13 cellular contexts compared by ENCODE assay signal in the genomic region with DNA sequence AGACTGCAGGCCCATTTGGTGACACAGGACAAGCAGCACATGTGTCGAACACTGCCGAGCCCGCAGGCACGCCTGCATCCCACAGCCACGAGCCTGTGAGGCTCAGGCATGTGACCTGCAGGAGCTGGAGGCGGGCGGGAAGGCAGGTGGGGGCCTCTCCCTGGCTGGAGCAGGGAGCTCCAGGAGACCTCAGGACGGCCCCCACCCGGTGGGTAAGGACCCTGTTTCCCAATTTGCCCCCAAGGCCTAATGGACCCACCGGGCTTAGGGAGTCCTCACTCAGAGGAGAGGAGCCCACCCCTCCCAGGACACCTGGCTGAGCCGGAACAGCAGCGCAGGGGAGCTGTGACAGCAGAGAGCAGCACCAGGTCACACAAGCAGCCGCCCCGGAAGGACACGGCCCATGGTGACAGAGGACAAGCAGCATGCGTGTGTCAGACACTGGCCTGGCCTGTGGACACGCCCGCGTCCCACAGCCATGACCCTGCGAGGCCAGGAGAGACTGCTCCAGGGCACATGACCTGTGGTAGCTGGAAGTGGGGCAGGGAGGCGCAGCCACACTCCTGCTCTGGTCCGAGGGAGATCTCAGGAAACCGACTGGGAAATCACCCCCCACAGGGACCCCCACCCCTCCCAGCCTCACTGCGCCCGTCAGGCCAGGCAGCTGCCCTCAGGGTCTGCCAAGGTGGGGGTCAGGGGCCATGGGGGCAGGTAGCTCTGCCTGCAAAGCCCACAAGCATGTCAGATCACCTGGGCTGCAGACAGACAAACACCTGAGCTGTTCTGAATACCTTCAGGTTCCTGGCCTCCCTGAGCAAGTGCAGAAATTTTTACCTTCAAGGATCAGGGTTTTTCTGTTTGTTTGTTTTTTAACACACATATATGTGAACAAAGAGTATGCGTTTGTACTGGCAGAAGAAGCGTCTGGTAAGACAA. TPM values are rescaled to one million over a fixed set of nuclear protein-coding genes. Genes with fewer than 3 reads are reported as not detected.
DNase-seq lines count a peak whose midpoint lies in the region; ATAC-seq, FAIRE-seq and TF ChIP-seq lines count a peak whose summit lies in the region.
"Had no signal": no experiment of that assay in that cellular context is flagged by ENCODE, and none has a peak within 500 bp of the region (broad histone marks: within the 10 kb centered on the region; RNA-seq: fewer than 3 reads in every experiment).

No MANE protein-coding gene starts in this region.

- WGBS in IMR-90 (ENCODE audit: extremely low coverage in 2 of 2, insufficient read length in 1 of 2), 2 experiments = 90% methylated on average over 9 of the region's 27 CpGs; no CpG with 5 or more reads in 1 of the 2 experiments

- CTCF ChIA-PET in CD4-positive, alpha-beta T cell (lab: Charles Lee) = no interaction called here
- CTCF ChIA-PET in IMR-90 (lab: Yijun Ruan, JAX) = no interaction called here

- H2AK5ac ChIP-seq in IMR-90 (ENCODE audit: low read depth, low read length) = no peak overlapping the region

- no peak for DNase-seq in CD4-positive, alpha-beta T cell
- DNase-seq in IMR-90 = no peak
- no peak for DNase-seq in astrocyte (ENCODE audit: low read depth)
- DNase-seq in mesothelial cell of epicardium (ENCODE audit: low spot score in 2 of 2, unreplicated experiment in 2 of 2) = no peak
- DNase-seq in activated CD4-positive, CD25-positive, alpha-beta regulatory T cell (lab: John Stamatoyannopoulos, UW) = no peak
- no peak for DNase-seq in GM03348 (ENCODE audit: low spot score)
- no peak for DNase-seq in putamen (ENCODE audit: low spot score)
- DNase-seq: NCI-H1048, NCI-H524 treated with DMSO at 0.1 percent for 48 hours, small intestine had no signal

- no peaks in the 10 kb centered on the region for H3K9me3 Mint-ChIP-seq in CD4-positive, alpha-beta T cell
- no peaks in the 10 kb centered on the region for H3K9me3 Mint-ChIP-seq in astrocyte (ENCODE audit: unreplicated experiment)
- no peaks in the 10 kb centered on the region for H3K9me3 Mint-ChIP-seq in mesothelial cell of epicardium

- H4K5ac ChIP-seq in IMR-90 (ENCODE audit: low read depth, low read length) = no peak overlapping the region

- H3K4me1 ChIP-seq in IMR-90 (ENCODE audit: control insufficient read depth, insufficient read depth, low read length) = peaks cover 3% of the 10 kb centered on the region; the same call in 1 of the 2 replicates
- peaks cover 12% of the 10 kb centered on the region for H3K4me1 ChIP-seq in astrocyte (ENCODE audit: insufficient read depth, low read length)

- no peak for TF ChIP-seq CTCF in CD4-positive, alpha-beta T cell (IDR thresholded peaks at IDR 0.05)
- TF ChIP-seq CTCF in IMR-90 (conservative IDR thresholded peaks at IDR 0.05; ENCODE audit: low read depth, low read length) (no peak), astrocyte (IDR thresholded peaks at IDR 0.05; ENCODE audit: insufficient read depth, low read depth, low read length) (no peak), mesothelial cell of epicardium (IDR thresholded peaks at IDR 0.05; ENCODE audit: unreplicated experiment) (no peak)

- H3K14ac ChIP-seq in IMR-90 (replicated peaks; ENCODE audit: low read depth, low read length) = no peak overlapping the region

- H3K4ac ChIP-seq in IMR-90 (ENCODE audit: low read depth, low read length) = no peak overlapping the region

- in situ Hi-C loops in IMR-90 (cut with MboI; ENCODE audit: low sequenced_read_pairs) = no loop called here

- no peak overlapping the region for H2BK120ac ChIP-seq in IMR-90 (ENCODE audit: low read depth, low read length)

- H3K23ac ChIP-seq in IMR-90 (ENCODE audit: low read depth, low read length) = no peak overlapping the region

- no peak overlapping the region for H4K91ac ChIP-seq in IMR-90 (ENCODE audit: insufficient read depth, low read depth, low read length)

- H3K9me1 ChIP-seq in IMR-90 (ENCODE audit: insufficient read depth, low read length) = peaks cover 7% of the 10 kb centered on the region; the same call in 1 of the 2 replicates

- dilution Hi-C loops in IMR-90 (cut with HindIII; ENCODE audit: low sequenced_read_pairs, unreplicated experiment) = no loop called here

- H3K27me3 ChIP-seq in CD4-positive, alpha-beta T cell (ENCODE audit: control insufficient read depth, insufficient read depth, low read length) = no peaks in the 10 kb centered on the region
- no peaks in the 10 kb centered on the region for H3K27me3 ChIP-seq in IMR-90 (ENCODE audit: control insufficient read depth, insufficient read depth, low read length)
- no peaks in the 10 kb centered on the region for H3K27me3 ChIP-seq in astrocyte (ENCODE audit: insufficient read depth, low read length)

- intact Hi-C loops in CD4-positive, alpha-beta T cell (cut with DNase I, micrococcal nuclease) = loop anchor here (5.0 to 10.0 kb wide), 4 partner anchors 162 to 1375 kb away; a partner anchor contains a TSS
- intact Hi-C loops in IMR-90 (cut with micrococcal nuclease) = loop anchor here (5.0 kb wide), 1 partner anchor 47 kb away; a partner anchor contains a TSS

- no peaks in the 10 kb centered on the region for H3K27me3 Mint-ChIP-seq in CD4-positive, alpha-beta T cell
- H3K27me3 Mint-ChIP-seq in astrocyte (ENCODE audit: low read depth, unreplicated experiment) = no peaks in the 10 kb centered on the region
- H3K27me3 Mint-ChIP-seq in mesothelial cell of epicardium (ENCODE audit: low read depth) = no peaks in the 10 kb centered on the region

- H3K36me3 Mint-ChIP-seq in CD4-positive, alpha-beta T cell (ENCODE audit: low read depth) = peaks cover 33% of the 10 kb centered on the region
- peaks cover 2% of the 10 kb centered on the region for H3K36me3 Mint-ChIP-seq in astrocyte (ENCODE audit: low read depth, unreplicated experiment)
- no peaks in the 10 kb centered on the region for H3K36me3 Mint-ChIP-seq in mesothelial cell of epicardium

- no peak overlapping the region for H3K27ac ChIP-seq in CD4-positive, alpha-beta T cell (ENCODE audit: low read depth, low read length)
- H3K27ac ChIP-seq in IMR-90 (ENCODE audit: insufficient read depth, low read length) (no peak overlapping the region), astrocyte (ENCODE audit: low read depth, low read length) (no peak overlapping the region)
- H3K27ac ChIP-seq: SK-N-MC had no signal

- H3K36me3 ChIP-seq in IMR-90 (ENCODE audit: control insufficient read depth, insufficient read depth, low read length) (peaks cover 32% of the 10 kb centered on the region), astrocyte (ENCODE audit: insufficient read depth, low read length) (peaks cover under 1% of the 10 kb centered on the region)

- no peaks in the 10 kb centered on the region for H3K9me3 ChIP-seq in CD4-positive, alpha-beta T cell (ENCODE audit: control insufficient read depth, low read length)
- H3K9me3 ChIP-seq in IMR-90 (ENCODE audit: control insufficient read depth, insufficient read depth, low read length) = no peaks in the 10 kb centered on the region
- H3K9me3 ChIP-seq in astrocyte (ENCODE audit: insufficient read depth, low read depth, low read length) = no peaks in the 10 kb centered on the region
- H3K9me3 ChIP-seq: mucosa of descending colon had no signal

- H4K8ac ChIP-seq in IMR-90 (ENCODE audit: low read depth in 2 of 2, low read length in 2 of 2) = no peak overlapping the region

- H3K4me3 Mint-ChIP-seq in CD4-positive, alpha-beta T cell = peak overlapping the region; percentile 87
- H3K4me3 Mint-ChIP-seq in astrocyte (ENCODE audit: unreplicated experiment) = peak overlapping the region; percentile 94
- H3K4me3 Mint-ChIP-seq in mesothelial cell of epicardium = peak overlapping the region; percentile 83

- H4K20me1 ChIP-seq in IMR-90 (ENCODE audit: insufficient read depth, low read length) = peaks cover 22% of the 10 kb centered on the region
- H4K20me1 ChIP-seq in astrocyte (ENCODE audit: insufficient read depth, low read length) = peaks cover 38% of the 10 kb centered on the region

- H2BK5ac ChIP-seq in IMR-90 (ENCODE audit: low read depth, low read length, poor library complexity, severe bottlenecking) = no peak overlapping the region

- H3K4me3 ChIP-seq in IMR-90 (ENCODE audit: insufficient read depth, low read depth, low read length) = no peak overlapping the region
- H3K4me3 ChIP-seq in astrocyte (ENCODE audit: insufficient read depth, low read depth, low read length) = no peak overlapping the region
- H3K4me3 ChIP-seq: mucosa of descending colon, SK-N-MC had no signal

- peaks cover 47% of the 10 kb centered on the region for H3K79me2 ChIP-seq in astrocyte (ENCODE audit: insufficient read depth, low read length)

- no peak for TF ChIP-seq RAD21 in IMR-90 (IDR thresholded peaks at IDR 0.05; ENCODE audit: low read length)

- no peak overlapping the region for H2BK15ac ChIP-seq in IMR-90 (ENCODE audit: low read depth, low read length)

- POLR2A ChIA-PET in CD4-positive, alpha-beta T cell (lab: Charles Lee) = interaction anchor here (3.8 kb wide), 1 partner anchor 10 kb away, joined by 163 read pairs; a partner anchor contains a TSS
- POLR2A ChIA-PET in IMR-90 (lab: Charles Lee; ENCODE audit: unreplicated experiment) = no interaction called here

- H2AK9ac ChIP-seq in IMR-90 (replicated peaks; ENCODE audit: low read depth, low read length, poor library complexity) = peak overlapping the region; percentile 42

- peaks cover 24% of the 10 kb centered on the region for H3K4me1 Mint-ChIP-seq in CD4-positive, alpha-beta T cell (ENCODE audit: low read depth)
- H3K4me1 Mint-ChIP-seq in astrocyte (ENCODE audit: low read depth, unreplicated experiment) = peaks cover 9% of the 10 kb centered on the region
- peaks cover 17% of the 10 kb centered on the region for H3K4me1 Mint-ChIP-seq in mesothelial cell of epicardium

- no peak overlapping the region for H3K56ac ChIP-seq in IMR-90 (ENCODE audit: extremely low read depth, insufficient read depth, low read length)

- no peak for ATAC-seq in CD4-positive, alpha-beta T cell (ENCODE audit: poor library complexity)
- ATAC-seq in IMR-90 (ENCODE audit: low read depth) (no peak), HG02840 (IDR thresholded peaks at IDR 0.05; ENCODE audit: low FRiP score, unreplicated experiment) (no peak)
- ATAC-seq: mucosa of descending colon had no signal

- no peak overlapping the region for H3K18ac ChIP-seq in IMR-90 (ENCODE audit: low read depth, low read length)

- no TSS peak for BruUV-seq in IMR-90 (replicated peaks; lab: Mats Ljungman, UMichigan)

- H3K9ac ChIP-seq in IMR-90 (ENCODE audit: low read depth, low read length) = no peak overlapping the region
- no peak overlapping the region for H3K9ac ChIP-seq in astrocyte (ENCODE audit: low read length)

- no peak for FAIRE-seq in astrocyte (lab: Jason Lieb, UNC)
- FAIRE-seq: small intestine had no signal

- peaks cover 12 to 56% of the 10 kb centered on the region in 2 experiments for H3K79me1 ChIP-seq in IMR-90 (ENCODE audit: low read depth in 1 of 2, low read length in 2 of 2)

- H3K4me2 ChIP-seq in IMR-90 (ENCODE audit: low read depth, low read length) = no peak overlapping the region
- H3K4me2 ChIP-seq in astrocyte (ENCODE audit: low read length) = no peak overlapping the region

- H2BK20ac ChIP-seq in IMR-90 (ENCODE audit: low read depth, low read length) = no peak overlapping the region

- H3K27ac Mint-ChIP-seq in CD4-positive, alpha-beta T cell = no peak overlapping the region
- H3K27ac Mint-ChIP-seq in astrocyte (ENCODE audit: unreplicated experiment) = peak overlapping the region; percentile 95
- peak overlapping the region; percentile 47 for H3K27ac Mint-ChIP-seq in mesothelial cell of epicardium

- TF ChIP-seq POLR2A in IMR-90 (IDR thresholded peaks at IDR 0.05; ENCODE audit: low read depth, low read length) = no peak

- H2AFZ ChIP-seq in IMR-90 (replicated peaks; ENCODE audit: low read length, poor library complexity) (no peak overlapping the region), astrocyte (ENCODE audit: low read depth, low read length) (no peak overlapping the region)

RNA-seq across cellular contexts. Expression of a gene that starts 2.4 kb away (rescaled TPM):
- total RNA-seq in CD4-positive, alpha-beta T cell = 10 to 100 TPM; 86.3 to 87.6 TPM
- total RNA-seq in IMR-90 (2012; rRNA removed) (9.1 and 10.6 TPM in 2 replicates), astrocyte (21.8 and 23.3 TPM in 2 replicates), mesothelial cell of epicardium (49.6 to 51.4 TPM (median 50.0 TPM) in 3 replicates)
- polyA plus RNA-seq in IMR-90 (2012; rRNA removed) = 30.8 and 34.0 TPM in 2 replicates
- 24.8 and 37.1 TPM in 2 replicates for polyA plus RNA-seq in IMR-90 (2012; cell fraction: cytosol; rRNA removed)
- 165 and 400 TPM in 2 replicates for polyA plus RNA-seq in IMR-90 (2012; cell fraction: nucleus; rRNA removed; ENCODE audit: low replicate concordance)

RNA-seq across cellular contexts. Expression of a gene that starts 2.8 kb away (rescaled TPM):
- 10 to 100 TPM; 36.4 to 38.1 TPM for total RNA-seq in CD4-positive, alpha-beta T cell
- total RNA-seq in IMR-90 (2012; rRNA removed) (51.1 and 131 TPM in 2 replicates), astrocyte (41.4 and 45.2 TPM in 2 replicates), mesothelial cell of epicardium (62.9 to 65.3 TPM (median 63.6 TPM) in 3 replicates)
- 62.6 and 75.9 TPM in 2 replicates for polyA plus RNA-seq in IMR-90 (2012; rRNA removed)
- polyA plus RNA-seq in IMR-90 (2012; cell fraction: cytosol; rRNA removed) = 64.6 and 131 TPM in 2 replicates
- 50.7 and 143 TPM in 2 replicates for polyA plus RNA-seq in IMR-90 (2012; cell fraction: nucleus; rRNA removed; ENCODE audit: low replicate concordance)

RNA-seq across cellular contexts. Expression of a gene that starts 7.1 kb away (rescaled TPM):
- 10 to 100 TPM; 25.5 to 26.9 TPM for total RNA-seq in CD4-positive, alpha-beta T cell
- total RNA-seq in IMR-90 (2012; rRNA removed) (68.5 and 73.3 TPM in 2 replicates), astrocyte (74.0 and 80.2 TPM in 2 replicates), mesothelial cell of epicardium (62.2 to 65.3 TPM (median 63.9 TPM) in 3 replicates)
- polyA plus RNA-seq in IMR-90 (2012; rRNA removed) = 80.4 and 87.2 TPM in 2 replicates
- 85.4 and 140 TPM in 2 replicates for polyA plus RNA-seq in IMR-90 (2012; cell fraction: cytosol; rRNA removed)
- 69.2 and 93.1 TPM in 2 replicates for polyA plus RNA-seq in IMR-90 (2012; cell fraction: nucleus; rRNA removed; ENCODE audit: low replicate concordance)

RNA-seq across cellular contexts. Expression of a gene that starts 7.4 kb away (rescaled TPM):
- total RNA-seq in CD4-positive, alpha-beta T cell = 10 to 100 TPM; 28.6 to 30.8 TPM
- total RNA-seq in IMR-90 (2012; rRNA removed) (1.3 and 1.4 TPM in 2 replicates), astrocyte (21.4 and 23.3 TPM in 2 replicates), mesothelial cell of epicardium (32.3 to 41.5 TPM (median 35.2 TPM) in 3 replicates)
- 9.6 and 11.1 TPM in 2 replicates for polyA plus RNA-seq in IMR-90 (2012; rRNA removed)
- 2.9 and 4.0 TPM in 2 replicates for polyA plus RNA-seq in IMR-90 (2012; cell fraction: cytosol; rRNA removed)
- polyA plus RNA-seq in IMR-90 (2012; cell fraction: nucleus; rRNA removed; ENCODE audit: low replicate concordance) = 68.1 and 156 TPM in 2 replicates

RNA-seq across cellular contexts. Expression of a gene that starts 8.7 kb away (rescaled TPM):
- total RNA-seq in CD4-positive, alpha-beta T cell = 10 to 100 TPM; 46.2 to 54.2 TPM
- 12.7 and 15.3 TPM in 2 replicates for total RNA-seq in IMR-90 (2012; rRNA removed)
- 41.2 and 61.6 TPM in 2 replicates for polyA plus RNA-seq in IMR-90 (2012; rRNA removed)
- polyA plus RNA-seq in IMR-90 (2012; cell fraction: cytosol; rRNA removed) = 33.9 and 84.6 TPM in 2 replicates
- 163 and 393 TPM in 2 replicates for polyA plus RNA-seq in IMR-90 (2012; cell fraction: nucleus; rRNA removed; ENCODE audit: low replicate concordance)
- 36.3 and 42.7 TPM in 2 replicates for total RNA-seq in astrocyte
- 56.6 to 58.4 TPM (median 57.7 TPM) in 3 replicates for total RNA-seq in mesothelial cell of epicardium
